10 cellular contexts compared by ENCODE assay signal in genomic region chr7:151552352-151553028, GRCh38. TPM values are rescaled to one million over a fixed set of nuclear protein-coding genes. Genes with fewer than 3 reads are reported as not detected.
A peak's percentile ranks its signal among the peaks of the same experiment; 100 is the strongest.
DNase-seq lines count a peak whose midpoint lies in the region; ATAC-seq and TF ChIP-seq lines count a peak whose summit lies in the region.
"Had no signal": no experiment of that assay in that cellular context is flagged by ENCODE, and none has a peak within 500 bp of the region (broad histone marks: within the 10 kb centered on the region; RNA-seq: fewer than 3 reads in every experiment).

No MANE protein-coding gene starts in this region.

- no peak for TF ChIP-seq EP300 in gastroesophageal sphincter (IDR thresholded peaks at IDR 0.05)

- 76% methylated on average over 7 of the region's 10 CpGs; no CpG with 5 or more reads in 1 of the 2 experiments for WGBS in IMR-90 (ENCODE audit: extremely low coverage in 2 of 2, insufficient read length in 1 of 2), 2 experiments
- 19 to 21% methylated on average over 3 to 5 of the region's 10 CpGs for WGBS in gastroesophageal sphincter (ENCODE audit: low coverage in 1 of 2), 2 donors
- WGBS in prostate gland = 27% methylated on average over 10 of the region's 10 CpGs

- H2BK20ac ChIP-seq in IMR-90 (ENCODE audit: low read depth, low read length) = no peak overlapping the region

- H4K91ac ChIP-seq in IMR-90 (ENCODE audit: insufficient read depth, low read depth, low read length) = no peak overlapping the region

- no peaks in the 10 kb centered on the region for H4K20me1 ChIP-seq in IMR-90 (ENCODE audit: insufficient read depth, low read length)

- BruUV-seq in IMR-90 (replicated peaks; lab: Mats Ljungman, UMichigan) = no TSS peak

- no peak overlapping the region for H3K14ac ChIP-seq in IMR-90 (replicated peaks; ENCODE audit: low read depth, low read length)

- no peak overlapping the region for H4K5ac ChIP-seq in IMR-90 (ENCODE audit: low read depth, low read length)

- H3K4me1 ChIP-seq in IMR-90 (ENCODE audit: control insufficient read depth, insufficient read depth, low read length) = peaks cover 3% of the 10 kb centered on the region; the same call in 1 of the 2 replicates
- peaks cover 0 to 24% (median 0%) of the 10 kb centered on the region in 3 donors for H3K4me1 ChIP-seq in gastroesophageal sphincter
- H3K4me1 ChIP-seq in prostate gland (replicated peaks) = peaks cover 12% of the 10 kb centered on the region

- H3K23ac ChIP-seq in IMR-90 (ENCODE audit: low read depth, low read length) = no peak overlapping the region; the same call in 1 of the 2 replicates

- H3K4me3 ChIP-seq in IMR-90 (ENCODE audit: insufficient read depth, low read depth, low read length) (no peak overlapping the region), gastroesophageal sphincter (no peak overlapping the region), prostate gland (no peak overlapping the region)

- no peak overlapping the region; the same call in 1 of the 2 replicates for H2BK120ac ChIP-seq in IMR-90 (ENCODE audit: low read depth, low read length)

- H3K79me1 ChIP-seq in IMR-90 (ENCODE audit: low read depth in 1 of 2, low read length in 2 of 2) = no peaks in the 10 kb centered on the region

- H3K36me3 ChIP-seq in IMR-90 (ENCODE audit: control insufficient read depth, insufficient read depth, low read length) (peaks cover 3% of the 10 kb centered on the region; the same call in 1 of the 2 replicates), gastroesophageal sphincter (peaks cover 0 to 26% of the 10 kb centered on the region in 2 donors), prostate gland (no peaks in the 10 kb centered on the region)

- ATAC-seq in IMR-90 (ENCODE audit: low read depth) (no peak), gastroesophageal sphincter (peak; percentile 50)

- H3K27me3 ChIP-seq in IMR-90 (ENCODE audit: control insufficient read depth, insufficient read depth, low read length) (peaks cover 3% of the 10 kb centered on the region; the same call in 1 of the 2 replicates), gastroesophageal sphincter (no peaks in the 10 kb centered on the region), prostate gland (replicated peaks; ENCODE audit: insufficient read depth) (no peaks in the 10 kb centered on the region)

- H3K18ac ChIP-seq in IMR-90 (ENCODE audit: low read depth, low read length) = no peak overlapping the region; the same call in 1 of the 2 replicates

- in situ Hi-C loops in IMR-90 (cut with MboI; ENCODE audit: low sequenced_read_pairs) = no loop called here

- POLR2A ChIA-PET in IMR-90 (lab: Charles Lee; ENCODE audit: unreplicated experiment) = no interaction called here

- no peak overlapping the region for H4K8ac ChIP-seq in IMR-90 (ENCODE audit: low read depth in 2 of 2, low read length in 2 of 2)

- H3K4me2 ChIP-seq in IMR-90 (ENCODE audit: low read depth, low read length) = no peak overlapping the region

- no peak overlapping the region for H2BK5ac ChIP-seq in IMR-90 (ENCODE audit: low read depth, low read length, poor library complexity, severe bottlenecking)

- CTCF ChIA-PET in IMR-90 (lab: Yijun Ruan, JAX) = no interaction called here

- H3K4ac ChIP-seq in IMR-90 (ENCODE audit: low read depth, low read length) = no peak overlapping the region

- no peak for TF ChIP-seq POLR2A in IMR-90 (IDR thresholded peaks at IDR 0.05; ENCODE audit: low read depth, low read length)
- TF ChIP-seq POLR2A in gastroesophageal sphincter (IDR thresholded peaks at IDR 0.05) = no peak
- no peak for TF ChIP-seq POLR2A in prostate gland (IDR thresholded peaks at IDR 0.05)

- DNase-seq in IMR-90 (no peak), NCI-H510A treated with DMSO at 0.1 percent for 48 hours (lab: John Stamatoyannopoulos, UW) (peak; percentile 94), prostate gland (ENCODE audit: low spot score) (peak; percentile 89), COLO829 (ENCODE audit: low spot score) (no peak), activated gamma-delta T cell treated with Interleukin-2 at 50 U/mL for 16 hours (no peak), AG08395 (ENCODE audit: low spot score) (no peak), D341Med (ENCODE audit: low spot score) (no peak)
- DNase-seq: activated CD4-positive, alpha-beta T cell treated with anti-CD3 and anti-CD28 coated beads for 48 hours; NCI-H524 treated with DMSO at 0.1 percent for 48 hours had no signal

- H3K9ac ChIP-seq in IMR-90 (ENCODE audit: low read depth, low read length) = no peak overlapping the region

- H2AFZ ChIP-seq in IMR-90 (replicated peaks; ENCODE audit: low read length, poor library complexity) = no peak overlapping the region

- H3K9me1 ChIP-seq in IMR-90 (ENCODE audit: insufficient read depth, low read length) = no peaks in the 10 kb centered on the region

- no peak for TF ChIP-seq RAD21 in IMR-90 (IDR thresholded peaks at IDR 0.05; ENCODE audit: low read length)

- no peak overlapping the region for H2BK15ac ChIP-seq in IMR-90 (ENCODE audit: low read depth, low read length)

- H2AK9ac ChIP-seq in IMR-90 (replicated peaks; ENCODE audit: low read depth, low read length, poor library complexity) = no peak overlapping the region

- dilution Hi-C loops in IMR-90 (cut with HindIII; ENCODE audit: low sequenced_read_pairs, unreplicated experiment) = no loop called here

- H3K56ac ChIP-seq in IMR-90 (ENCODE audit: extremely low read depth, insufficient read depth, low read length) = no peak overlapping the region

- H3K27ac ChIP-seq in IMR-90 (ENCODE audit: insufficient read depth, low read length) (no peak overlapping the region), gastroesophageal sphincter (peak overlapping the region in 3 of 4 donors; percentile 0 to 24 (median 9)), prostate gland (peak overlapping the region; percentile 47 to 55)

- no peak for TF ChIP-seq CTCF in IMR-90 (conservative IDR thresholded peaks at IDR 0.05; ENCODE audit: low read depth, low read length)
- no peak for TF ChIP-seq CTCF in gastroesophageal sphincter (IDR thresholded peaks at IDR 0.05)
- peak in 1 of 4 experiments; percentile 3 for TF ChIP-seq CTCF in prostate gland (IDR thresholded peaks at IDR 0.05)

- H2AK5ac ChIP-seq in IMR-90 (ENCODE audit: low read depth, low read length) = peak overlapping the region; percentile 28; the same call in 1 of the 2 replicates

- intact Hi-C loops in IMR-90 (cut with micrococcal nuclease) (loop anchor here (10.0 kb wide), 1 partner anchor 68 kb away; no protein-coding TSS in a partner anchor), prostate gland (cut with DNase I) (no loop called here)

- H3K9me3 ChIP-seq in IMR-90 (ENCODE audit: control insufficient read depth, insufficient read depth, low read length) (no peaks in the 10 kb centered on the region), gastroesophageal sphincter (no peaks in the 10 kb centered on the region), prostate gland (no peaks in the 10 kb centered on the region)

TF ChIP-seq in IMR-90, 13 proteins besides CTCF, POLR2A, EP300 and RAD21:
- TF ChIP-seq CEBPB (IDR thresholded peaks at IDR 0.05; ENCODE audit: low read depth, low read length) (peak; percentile 68), SMC3 (IDR thresholded peaks at IDR 0.05; ENCODE audit: low read depth, low read length) (no peak), MAFK (IDR thresholded peaks at IDR 0.05; ENCODE audit: low read depth, low read length) (no peak)
TF ChIP-seq in IMR-90: peak in this region for 1.

RNA-seq across cellular contexts. Expression of gene RHEB, which starts 32.8 kb away (rescaled TPM):
- total RNA-seq in IMR-90 (2012; rRNA removed) (19.7 and 45.5 TPM in 2 replicates), gastroesophageal sphincter (100 to 1,000 TPM; 107 to 229 (median 155) TPM), prostate gland (10 to 100 TPM; 59.3 to 63.1 TPM)
- 56.8 and 67.2 TPM in 2 replicates for polyA plus RNA-seq in IMR-90 (2012; rRNA removed)
- polyA plus RNA-seq in IMR-90 (2012; cell fraction: cytosol; rRNA removed) = 67.9 and 82.1 TPM in 2 replicates
- 15.7 and 32.1 TPM in 2 replicates for polyA plus RNA-seq in IMR-90 (2012; cell fraction: nucleus; rRNA removed; ENCODE audit: low replicate concordance)

Comparison
In these comparisons a context has a peak if more than half of its experiments do, and no peak if none do; other contexts are left out.
1. DNase-seq: peak in NCI-H510A treated with DMSO at 0.1 percent for 48 hours (single experiment) and prostate gland (single experiment); none in IMR-90 (single experiment), COLO829 (single experiment), activated gamma-delta T cell treated with Interleukin-2 at 50 U/mL for 16 hours (single experiment), AG08395 (single experiment) and D341Med (single experiment).